Comparison of ENCODE assay signal across 17 cellular contexts in the genomic region with DNA sequence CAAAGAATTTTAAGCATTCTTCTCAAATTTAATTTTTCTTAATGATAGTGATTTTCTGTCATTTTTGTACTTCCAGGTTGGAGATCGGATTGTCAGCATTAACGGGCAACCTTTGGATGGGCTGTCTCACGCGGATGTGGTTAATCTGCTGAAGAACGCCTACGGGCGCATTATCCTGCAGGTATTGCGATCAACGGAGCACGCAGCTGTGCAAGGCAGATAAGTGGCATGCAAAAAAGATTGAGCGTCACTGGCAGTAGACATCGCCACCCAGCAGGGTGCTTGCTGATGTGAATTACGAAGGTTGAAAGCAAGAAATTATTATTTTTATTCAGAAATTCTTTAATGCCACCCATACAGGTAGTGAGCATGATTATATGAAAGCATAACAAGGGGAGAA.
DNase-seq lines count a peak whose midpoint lies in the region; ATAC-seq and TF ChIP-seq lines count a peak whose summit lies in the region.
"Had no signal": no experiment of that assay in that cellular context is flagged by ENCODE, and none has a peak within 500 bp of the region (broad histone marks: within the 10 kb centered on the region; RNA-seq: fewer than 3 reads in every experiment).

No MANE protein-coding gene starts in this region.

- TF ChIP-seq EP300 in neural cell (conservative IDR thresholded peaks at IDR 0.05; ENCODE audit: poor library complexity, severe bottlenecking) = peak; percentile 82

- H3K9me3 ChIP-seq in HEK293 (ENCODE audit: control insufficient read depth, insufficient read depth, low read depth, low read length) (no peaks in the 10 kb centered on the region), SJCRH30 (replicated peaks) (no peaks in the 10 kb centered on the region), neural cell (ENCODE audit: low read length) (no peaks in the 10 kb centered on the region)
- H3K9me3 ChIP-seq: BLaER1 had no signal

- H3F3A ChIP-seq in neural cell (ENCODE audit: insufficient read depth, low read length, poor library complexity, severe bottlenecking) = peaks cover 3% of the 10 kb centered on the region

- no peaks in the 10 kb centered on the region for H3K79me2 ChIP-seq in neural cell (replicated peaks; ENCODE audit: insufficient read depth, low read length)

- TF ChIP-seq RAD21 in neural cell (conservative IDR thresholded peaks at IDR 0.05) = no peak

- H3K4me3 ChIP-seq in HEK293 (ENCODE audit: low read depth, low read length) (no peak overlapping the region), SJCRH30 (no peak overlapping the region), neural cell (ENCODE audit: low read length) (peak overlapping the region; percentile 48)
- H3K4me3 ChIP-seq: BLaER1, GM23248 had no signal

- H3K9ac ChIP-seq in neural cell (ENCODE audit: low read length) = peak overlapping the region; percentile 52
- H3K9ac ChIP-seq: BLaER1, GM23248 had no signal

- ATAC-seq in GM19397 (IDR thresholded peaks at IDR 0.05; ENCODE audit: unreplicated experiment) = no peak
- no peak for ATAC-seq in GM19455 (IDR thresholded peaks at IDR 0.05; ENCODE audit: unreplicated experiment)

- POLR2A ChIA-PET in HEK293 (lab: Yijun Ruan, JAX) = no interaction called here

- peak overlapping the region; percentile 66 for H3K4me2 ChIP-seq in neural cell (ENCODE audit: low read length)
- H3K4me2 ChIP-seq: BLaER1 had no signal

- H3K9me2 ChIP-seq in neural cell (ENCODE audit: insufficient read depth, low read length) = no peaks in the 10 kb centered on the region

- CTCF ChIA-PET in HEK293 (lab: Yijun Ruan, JAX) = interaction anchor here (1.0 to 7.8 kb wide), 3 partner anchors 7 to 45 kb away, joined by 3 to 75 read pairs (median 4); no protein-coding TSS in a partner anchor

- H3K4me1 ChIP-seq in HEK293 (ENCODE audit: control insufficient read depth, insufficient read depth, low read length) (no peaks in the 10 kb centered on the region), SJCRH30 (no peaks in the 10 kb centered on the region; the same call in 1 of the 2 replicates)
- H3K4me1 ChIP-seq: BLaER1 had no signal

- no peaks in the 10 kb centered on the region for H3K27me3 ChIP-seq in SJCRH30
- no peaks in the 10 kb centered on the region for H3K27me3 ChIP-seq in neural cell (ENCODE audit: insufficient read depth, low read depth, low read length)
- H3K27me3 ChIP-seq: BLaER1 had no signal

- peaks cover 4 to 7% of the 10 kb centered on the region in 2 experiments; a peak in 2 of 3 replicates for H3K36me3 ChIP-seq in HEK293 (ENCODE audit: control insufficient read depth in 2 of 2, insufficient read depth in 1 of 2, low read length in 2 of 2)
- H3K36me3 ChIP-seq in SJCRH30 = no peaks in the 10 kb centered on the region
- no peaks in the 10 kb centered on the region for H3K36me3 ChIP-seq in neural cell (ENCODE audit: insufficient read depth, low read length)
- H3K36me3 ChIP-seq: BLaER1 had no signal

- TF ChIP-seq CTCF in HEK293 (tag by site-specific recombination; IDR thresholded peaks at IDR 0.05) = no peak
- TF ChIP-seq CTCF in neural cell (IDR thresholded peaks at IDR 0.05; ENCODE audit: poor library complexity, severe bottlenecking) = peak; percentile 13

- no peak overlapping the region for H2AFZ ChIP-seq in neural cell (ENCODE audit: low read depth, low read length)
- H2AFZ ChIP-seq: GM23248 had no signal

- DNase-seq in SJCRH30 (peak; percentile 31 to 45), NCI-H1436 (lab: John Stamatoyannopoulos, UW) (no peak)
- DNase-seq in activated T-cell treated with anti-CD3 and anti-CD28 coated beads, Interleukin-2, amount 50 U/mL, for 1 hour = no peak
- DNase-seq: 8988T; CD4-positive, alpha-beta memory T cell; DMS153; DMS79 treated with DMSO at 0.1 percent for 48 hours; GF-D8; GM23248; HCEC 1CT; HFFc6 had no signal

- H3K27ac ChIP-seq in HEK293 (ENCODE audit: extremely low read depth, low read depth, low read length) (no peak overlapping the region), SJCRH30 (no peak overlapping the region), neural cell (ENCODE audit: low read length) (peak overlapping the region; percentile 84)
- H3K27ac ChIP-seq: BLaER1, GM23248, HL-60 had no signal

- H4K20me1 ChIP-seq in neural cell (ENCODE audit: insufficient read depth) = no peaks in the 10 kb centered on the region
- H4K20me1 ChIP-seq: BLaER1 had no signal

TF ChIP-seq in HEK293, 187 proteins besides CTCF, POLR2A, EP300 and RAD21:
- TF ChIP-seq ZNF394 (tag by site-specific recombination; IDR thresholded peaks at IDR 0.05; ENCODE audit: borderline replicate concordance) = no peak
- TF ChIP-seq ZNF423 (tag by site-specific recombination; IDR thresholded peaks at IDR 0.05) = no peak
- TF ChIP-seq ZNF10 (tag by site-specific recombination; IDR thresholded peaks at IDR 0.05) = no peak
- TF ChIP-seq, protein P1, sequence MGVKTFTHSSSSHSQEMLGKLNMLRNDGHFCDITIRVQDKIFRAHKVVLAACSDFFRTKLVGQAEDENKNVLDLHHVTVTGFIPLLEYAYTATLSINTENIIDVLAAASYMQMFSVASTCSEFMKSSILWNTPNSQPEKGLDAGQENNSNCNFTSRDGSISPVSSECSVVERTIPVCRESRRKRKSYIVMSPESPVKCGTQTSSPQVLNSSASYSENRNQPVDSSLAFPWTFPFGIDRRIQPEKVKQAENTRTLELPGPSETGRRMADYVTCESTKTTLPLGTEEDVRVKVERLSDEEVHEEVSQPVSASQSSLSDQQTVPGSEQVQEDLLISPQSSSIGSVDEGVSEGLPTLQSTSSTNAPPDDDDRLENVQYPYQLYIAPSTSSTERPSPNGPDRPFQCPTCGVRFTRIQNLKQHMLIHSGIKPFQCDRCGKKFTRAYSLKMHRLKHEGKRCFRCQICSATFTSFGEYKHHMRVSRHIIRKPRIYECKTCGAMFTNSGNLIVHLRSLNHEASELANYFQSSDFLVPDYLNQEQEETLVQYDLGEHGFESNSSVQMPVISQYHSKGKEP (tag by site-specific recombination; IDR thresholded peaks at IDR 0.05) = peak; percentile 79
- no peak for TF ChIP-seq SCRT1 (tag by site-specific recombination; IDR thresholded peaks at IDR 0.05; ENCODE audit: borderline replicate concordance)
- no peak for TF ChIP-seq SP2 (tag by site-specific recombination; IDR thresholded peaks at IDR 0.05)
- TF ChIP-seq ZNF654 (tag by site-specific recombination; IDR thresholded peaks at IDR 0.05; ENCODE audit: low read depth) = no peak

TF ChIP-seq in neural cell, 6 proteins besides CTCF, POLR2A, EP300 and RAD21:
- TF ChIP-seq MXI1 (conservative IDR thresholded peaks at IDR 0.05; ENCODE audit: poor library complexity, severe bottlenecking) (peak; percentile 28), POLR2AphosphoS5 (IDR thresholded peaks at IDR 0.05) (peak; percentile 84), EZH2 (IDR thresholded peaks at IDR 0.05; ENCODE audit: borderline replicate concordance, insufficient read depth, low read length, poor library complexity, severe bottlenecking) (no peak)

Comparison
In these comparisons a context has a peak if more than half of its experiments do, and no peak if none do; other contexts are left out.
1. DNase-seq: peak in SJCRH30 (2 of 2); none in activated T-cell treated with anti-CD3 and anti-CD28 coated beads, Interleukin-2, amount 50 U/mL, for 1 hour (single experiment) and NCI-H1436 (single experiment).